In genomic region chr16:90019543-90020259, GRCh38 we compare ENCODE assay signal across 9 cellular contexts. TPM values are rescaled to one million over a fixed set of nuclear protein-coding genes. Genes with fewer than 3 reads are reported as not detected.
DNase-seq lines count a peak whose midpoint lies in the region; ATAC-seq, FAIRE-seq and TF ChIP-seq lines count a peak whose summit lies in the region.
"Had no signal": no experiment of that assay in that cellular context is flagged by ENCODE, and none has a peak within 500 bp of the region (broad histone marks: within the 10 kb centered on the region; RNA-seq: fewer than 3 reads in every experiment).

No MANE protein-coding gene starts in this region.

- peak in 2 of 3 donors; percentile 29 to 45 for DNase-seq in CD4-positive, CD25-positive, alpha-beta regulatory T cell
- DNase-seq in HFFc6 (peak; percentile 79), SJCRH30 (peak; percentile 57 to 62), astrocyte (ENCODE audit: low read depth) (peak; percentile 80), superior temporal gyrus (ENCODE audit: extremely low spot score) (no peak), SKM-1 (lab: John Stamatoyannopoulos, UW; ENCODE audit: unreplicated experiment) (no peak)
- DNase-seq in stimulated activated CD4-positive, alpha-beta T cell treated with anti-CD3 and anti-CD28 coated beads, Interleukin-12 subunit alpha, Interleukin-12 subunit beta, amount 100 ng/mL, for 4 hours = peak; percentile 61

- H3K27ac Mint-ChIP-seq in CD4-positive, CD25-positive, alpha-beta regulatory T cell = peak overlapping the region; percentile 13 to 77 (median 55)
- peak overlapping the region; percentile 87 for H3K27ac Mint-ChIP-seq in HFFc6
- H3K27ac Mint-ChIP-seq in astrocyte (ENCODE audit: unreplicated experiment) = peak overlapping the region; percentile 96

- H3K27me3 Mint-ChIP-seq in CD4-positive, CD25-positive, alpha-beta regulatory T cell = peaks cover 41% of the 10 kb centered on the region
- peaks cover 2% of the 10 kb centered on the region; the same call in 1 of the 2 replicates for H3K27me3 Mint-ChIP-seq in HFFc6 (ENCODE audit: insufficient read depth)
- H3K27me3 Mint-ChIP-seq in astrocyte (ENCODE audit: low read depth, unreplicated experiment) = no peaks in the 10 kb centered on the region

- H3K9ac ChIP-seq in astrocyte (ENCODE audit: low read length) = peak overlapping the region; percentile 82
- peak overlapping the region; percentile 61 for H3K9ac ChIP-seq in iPS-18a (ENCODE audit: low read length)

- H3K36me3 ChIP-seq in CD4-positive, CD25-positive, alpha-beta regulatory T cell (ENCODE audit: control insufficient read depth, insufficient read depth, low read length) = no peaks in the 10 kb centered on the region
- 0 out of 2 replicates have a peak, but pooled peaks cover 2% of the 10 kb centered on the region for H3K36me3 ChIP-seq in SJCRH30
- H3K36me3 ChIP-seq in astrocyte (ENCODE audit: insufficient read depth, low read length) = no peaks in the 10 kb centered on the region
- H3K36me3 ChIP-seq in iPS-18a (ENCODE audit: control insufficient read depth, low read depth, low read length) = peaks cover 11% of the 10 kb centered on the region

- ATAC-seq in CD4-positive, CD25-positive, alpha-beta regulatory T cell (ENCODE audit: low read depth in 2 of 2) = peak; percentile 22 to 53

- no peak overlapping the region for H3K27ac ChIP-seq in CD4-positive, CD25-positive, alpha-beta regulatory T cell (ENCODE audit: insufficient read depth, low read length, poor library complexity, severe bottlenecking)
- H3K27ac ChIP-seq in SJCRH30 (peak overlapping the region; percentile 82; the same call in 1 of the 2 replicates), astrocyte (ENCODE audit: low read depth, low read length) (peak overlapping the region; percentile 90), iPS-18a (ENCODE audit: low read length) (peak overlapping the region; percentile 32)

- peak overlapping the region; percentile 67 for H2AFZ ChIP-seq in astrocyte (ENCODE audit: low read depth, low read length)

- no peak for FAIRE-seq in astrocyte (lab: Jason Lieb, UNC)

- no peaks in the 10 kb centered on the region for H3K9me3 ChIP-seq in CD4-positive, CD25-positive, alpha-beta regulatory T cell (ENCODE audit: control insufficient read depth in 2 of 2, low read length in 2 of 2)
- H3K9me3 ChIP-seq in SJCRH30 (replicated peaks) (no peaks in the 10 kb centered on the region), astrocyte (ENCODE audit: insufficient read depth, low read depth, low read length) (no peaks in the 10 kb centered on the region), iPS-18a (ENCODE audit: control insufficient read depth, low read depth, low read length) (no peaks in the 10 kb centered on the region)

- peaks cover 0 to 3% (median 0%) of the 10 kb centered on the region in 7 donors for H3K9me3 Mint-ChIP-seq in CD4-positive, CD25-positive, alpha-beta regulatory T cell
- no peaks in the 10 kb centered on the region for H3K9me3 Mint-ChIP-seq in HFFc6
- H3K9me3 Mint-ChIP-seq in astrocyte (ENCODE audit: unreplicated experiment) = no peaks in the 10 kb centered on the region

- H4K20me1 ChIP-seq in astrocyte (ENCODE audit: insufficient read depth, low read length) = peaks cover 9% of the 10 kb centered on the region

- TF ChIP-seq CTCF in HFFc6 (IDR thresholded peaks at IDR 0.05) = peak; percentile 38
- TF ChIP-seq CTCF in astrocyte (IDR thresholded peaks at IDR 0.05; ENCODE audit: insufficient read depth, low read depth, low read length) = no peak

- H3K4me3 Mint-ChIP-seq in CD4-positive, CD25-positive, alpha-beta regulatory T cell = peak overlapping the region; percentile 68 to 82 (median 78)
- H3K4me3 Mint-ChIP-seq in HFFc6 (peak overlapping the region; percentile 84), astrocyte (ENCODE audit: unreplicated experiment) (peak overlapping the region; percentile 90)

- H3K4me2 ChIP-seq in astrocyte (ENCODE audit: low read length) = peak overlapping the region; percentile 92

- H3K4me1 ChIP-seq in CD4-positive, CD25-positive, alpha-beta regulatory T cell (ENCODE audit: control insufficient read depth, insufficient read depth, low read length, poor library complexity, severe bottlenecking) = peaks cover 26% of the 10 kb centered on the region
- peaks cover 17% of the 10 kb centered on the region for H3K4me1 ChIP-seq in SJCRH30
- H3K4me1 ChIP-seq in astrocyte (ENCODE audit: insufficient read depth, low read length) = peaks cover 35% of the 10 kb centered on the region
- H3K4me1 ChIP-seq in iPS-18a (ENCODE audit: control insufficient read depth, low read depth, low read length) = peaks cover 14% of the 10 kb centered on the region

- no peak overlapping the region for H3K4me3 ChIP-seq in CD4-positive, CD25-positive, alpha-beta regulatory T cell (ENCODE audit: low read depth, low read length)
- H3K4me3 ChIP-seq in SJCRH30 = peak overlapping the region; percentile 78
- peak overlapping the region; percentile 56 for H3K4me3 ChIP-seq in astrocyte (ENCODE audit: insufficient read depth, low read depth, low read length)
- peak overlapping the region; percentile 58 for H3K4me3 ChIP-seq in iPS-18a (ENCODE audit: low read length)

- H3K4me1 Mint-ChIP-seq in CD4-positive, CD25-positive, alpha-beta regulatory T cell = peaks cover 4 to 30% (median 12%) of the 10 kb centered on the region in 4 donors
- peaks cover 35% of the 10 kb centered on the region for H3K4me1 Mint-ChIP-seq in HFFc6 (ENCODE audit: low read depth)
- peaks cover 27% of the 10 kb centered on the region for H3K4me1 Mint-ChIP-seq in astrocyte (ENCODE audit: low read depth, unreplicated experiment)

- H3K79me2 ChIP-seq in astrocyte (ENCODE audit: insufficient read depth, low read length) = peaks cover 9% of the 10 kb centered on the region

- no peaks in the 10 kb centered on the region for H3K36me3 Mint-ChIP-seq in CD4-positive, CD25-positive, alpha-beta regulatory T cell
- peaks cover 6% of the 10 kb centered on the region for H3K36me3 Mint-ChIP-seq in HFFc6 (ENCODE audit: low read depth)
- peaks cover 2% of the 10 kb centered on the region for H3K36me3 Mint-ChIP-seq in astrocyte (ENCODE audit: low read depth, unreplicated experiment)

- H3K27me3 ChIP-seq in CD4-positive, CD25-positive, alpha-beta regulatory T cell (ENCODE audit: control insufficient read depth, insufficient read depth, low read length) = no peaks in the 10 kb centered on the region
- H3K27me3 ChIP-seq in SJCRH30 (no peaks in the 10 kb centered on the region), astrocyte (ENCODE audit: insufficient read depth, low read length) (no peaks in the 10 kb centered on the region), iPS-18a (ENCODE audit: control insufficient read depth, insufficient read depth, low read length) (peaks cover 15% of the 10 kb centered on the region)

RNA-seq across cellular contexts. Expression of gene DBNDD1, which starts 0.4 kb away (rescaled TPM):
- 1.1 TPM for total RNA-seq in CD4-positive, CD25-positive, alpha-beta regulatory T cell
- polyA plus RNA-seq in CD4-positive, CD25-positive, alpha-beta regulatory T cell = 1 to 10 TPM; 2.0 to 7.8 (median 4.7) TPM
- 1 to 10 TPM; 1.9 to 2.6 (median 2.1) TPM for total RNA-seq in HFFc6 (2021; fragmentation: NEBNext Ultra II Directional; extraction: Animal tissue kit (Norgen Biotek cat#: 25700))
- total RNA-seq in SJCRH30 (2014; rRNA removed; shearing (Covaris generic)) = 13.5 and 14.4 TPM in 2 replicates
- total RNA-seq in astrocyte = 18.1 and 24.0 TPM in 2 replicates

RNA-seq across cellular contexts. Expression of gene PRDM7, which starts 57.4 kb away (rescaled TPM):
- total RNA-seq in CD4-positive, CD25-positive, alpha-beta regulatory T cell = not detected
- not detected for polyA plus RNA-seq in CD4-positive, CD25-positive, alpha-beta regulatory T cell
- not detected for total RNA-seq in HFFc6 (2021; fragmentation: NEBNext Ultra II Directional; extraction: Animal tissue kit (Norgen Biotek cat#: 25700))
- total RNA-seq in SJCRH30 (2014; rRNA removed; shearing (Covaris generic)) = not detected in 2 replicates
- not detected in 2 replicates for total RNA-seq in astrocyte
- total RNA-seq: NCI-H460 had no signal

Comparison
In these comparisons a context has a peak if more than half of its experiments do, and no peak if none do; other contexts are left out.
1. DNase-seq: peak in CD4-positive, CD25-positive, alpha-beta regulatory T cell (2 of 3), HFFc6 (single experiment), SJCRH30 (2 of 2), astrocyte (single experiment) and stimulated activated CD4-positive, alpha-beta T cell treated with anti-CD3 and anti-CD28 coated beads, Interleukin-12 subunit alpha, Interleukin-12 subunit beta, amount 100 ng/mL, for 4 hours (single experiment); none in superior temporal gyrus (single experiment) and SKM-1 (single experiment).
2. Peak in every context shown above with its lines, with median percentiles within 50 percentile points of each other: H3K27ac Mint-ChIP-seq and H3K4me3 Mint-ChIP-seq.